ENCODE assay signal across 1 cellular context in the genomic region with DNA sequence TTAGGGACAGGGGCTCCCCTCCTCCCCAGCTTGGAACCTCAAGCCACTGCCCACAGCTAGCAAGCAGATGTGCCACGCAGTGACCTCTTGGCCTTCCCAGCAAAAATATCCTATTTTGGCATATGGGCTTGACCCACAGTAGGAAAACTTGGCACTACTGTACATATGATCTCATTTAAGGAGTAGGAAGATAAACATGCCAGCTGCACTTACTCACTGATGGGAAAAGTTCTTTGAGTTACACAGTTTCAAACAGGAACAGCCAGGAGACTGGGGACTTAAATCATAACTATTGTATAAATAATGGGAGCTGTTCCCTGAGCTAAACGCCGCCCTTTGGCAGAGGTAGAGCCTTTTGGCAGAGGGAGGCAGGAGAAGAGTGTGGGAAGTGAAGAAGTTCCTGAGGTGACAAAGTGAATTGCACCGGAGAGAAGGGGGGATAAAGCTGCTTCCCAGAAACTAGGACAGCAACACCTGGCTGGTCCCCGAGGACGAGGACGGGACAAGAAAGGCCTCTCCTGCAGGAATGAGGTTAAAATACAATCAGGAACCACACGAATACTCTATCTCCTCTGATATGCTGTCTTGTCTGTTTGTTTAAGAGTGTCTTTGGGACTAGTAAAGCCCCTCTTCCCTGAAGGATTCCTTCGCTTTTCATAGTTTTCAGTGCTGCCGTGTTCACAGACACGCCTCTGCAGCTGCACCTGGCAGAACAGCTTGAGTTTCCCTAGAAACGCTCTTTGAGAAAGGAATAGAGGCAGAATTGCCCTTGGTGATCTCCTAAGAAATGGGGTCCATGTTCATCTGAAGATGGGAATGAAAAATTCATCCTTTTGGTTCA.
TF ChIP-seq lines count a peak whose summit lies in the region.

No MANE protein-coding gene starts in this region.

TF ChIP-seq in SK-N-SH, 30 proteins besides CTCF, POLR2A, EP300 and RAD21 (continued from another document):
- TF ChIP-seq, protein P1, sequence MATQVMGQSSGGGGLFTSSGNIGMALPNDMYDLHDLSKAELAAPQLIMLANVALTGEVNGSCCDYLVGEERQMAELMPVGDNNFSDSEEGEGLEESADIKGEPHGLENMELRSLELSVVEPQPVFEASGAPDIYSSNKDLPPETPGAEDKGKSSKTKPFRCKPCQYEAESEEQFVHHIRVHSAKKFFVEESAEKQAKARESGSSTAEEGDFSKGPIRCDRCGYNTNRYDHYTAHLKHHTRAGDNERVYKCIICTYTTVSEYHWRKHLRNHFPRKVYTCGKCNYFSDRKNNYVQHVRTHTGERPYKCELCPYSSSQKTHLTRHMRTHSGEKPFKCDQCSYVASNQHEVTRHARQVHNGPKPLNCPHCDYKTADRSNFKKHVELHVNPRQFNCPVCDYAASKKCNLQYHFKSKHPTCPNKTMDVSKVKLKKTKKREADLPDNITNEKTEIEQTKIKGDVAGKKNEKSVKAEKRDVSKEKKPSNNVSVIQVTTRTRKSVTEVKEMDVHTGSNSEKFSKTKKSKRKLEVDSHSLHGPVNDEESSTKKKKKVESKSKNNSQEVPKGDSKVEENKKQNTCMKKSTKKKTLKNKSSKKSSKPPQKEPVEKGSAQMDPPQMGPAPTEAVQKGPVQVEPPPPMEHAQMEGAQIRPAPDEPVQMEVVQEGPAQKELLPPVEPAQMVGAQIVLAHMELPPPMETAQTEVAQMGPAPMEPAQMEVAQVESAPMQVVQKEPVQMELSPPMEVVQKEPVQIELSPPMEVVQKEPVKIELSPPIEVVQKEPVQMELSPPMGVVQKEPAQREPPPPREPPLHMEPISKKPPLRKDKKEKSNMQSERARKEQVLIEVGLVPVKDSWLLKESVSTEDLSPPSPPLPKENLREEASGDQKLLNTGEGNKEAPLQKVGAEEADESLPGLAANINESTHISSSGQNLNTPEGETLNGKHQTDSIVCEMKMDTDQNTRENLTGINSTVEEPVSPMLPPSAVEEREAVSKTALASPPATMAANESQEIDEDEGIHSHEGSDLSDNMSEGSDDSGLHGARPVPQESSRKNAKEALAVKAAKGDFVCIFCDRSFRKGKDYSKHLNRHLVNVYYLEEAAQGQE (IDR thresholded peaks at IDR 0.05; ENCODE audit: low read depth, low read length) = peak; percentile 74
- TF ChIP-seq SIN3A (IDR thresholded peaks at IDR 0.05; ENCODE audit: borderline replicate concordance, low read depth, low read length) = peak; percentile 67; the same call in 1 of the 2 replicates
- TF ChIP-seq EZH2phosphoT487 (IDR thresholded peaks at IDR 0.05; ENCODE audit: borderline replicate concordance, low read depth) = no peak
- TF ChIP-seq RCOR1 (IDR thresholded peaks at IDR 0.05; ENCODE audit: low read length) = no peak
- TF ChIP-seq FOSL2 (IDR thresholded peaks at IDR 0.05; ENCODE audit: borderline replicate concordance, low read depth) = peak; percentile 89
- TF ChIP-seq NFIC (IDR thresholded peaks at IDR 0.05; ENCODE audit: borderline replicate concordance) = peak; percentile 99
- no peak for TF ChIP-seq ELF1 (IDR thresholded peaks at IDR 0.05)
- TF ChIP-seq MEF2A (IDR thresholded peaks at IDR 0.05; ENCODE audit: borderline replicate concordance, low read depth) = peak; percentile 92
- 0 out of 2 replicates have a peak, but pooled peaks have one; percentile 40 for TF ChIP-seq FOXM1 (IDR thresholded peaks at IDR 0.05; ENCODE audit: low read depth)
- TF ChIP-seq TAF1 (IDR thresholded peaks at IDR 0.05; ENCODE audit: borderline replicate concordance, low read depth, low read length) = 0 out of 2 replicates have a peak, but pooled peaks have one; percentile 30
- no peak for TF ChIP-seq FOXJ3 (CRISPR knock-in tag; IDR thresholded peaks at IDR 0.05)
- TF ChIP-seq JUND (IDR thresholded peaks at IDR 0.05) = peak; percentile 97
- peak; percentile 99 for TF ChIP-seq TCF12 (IDR thresholded peaks at IDR 0.05)
- TF ChIP-seq, protein P2, sequence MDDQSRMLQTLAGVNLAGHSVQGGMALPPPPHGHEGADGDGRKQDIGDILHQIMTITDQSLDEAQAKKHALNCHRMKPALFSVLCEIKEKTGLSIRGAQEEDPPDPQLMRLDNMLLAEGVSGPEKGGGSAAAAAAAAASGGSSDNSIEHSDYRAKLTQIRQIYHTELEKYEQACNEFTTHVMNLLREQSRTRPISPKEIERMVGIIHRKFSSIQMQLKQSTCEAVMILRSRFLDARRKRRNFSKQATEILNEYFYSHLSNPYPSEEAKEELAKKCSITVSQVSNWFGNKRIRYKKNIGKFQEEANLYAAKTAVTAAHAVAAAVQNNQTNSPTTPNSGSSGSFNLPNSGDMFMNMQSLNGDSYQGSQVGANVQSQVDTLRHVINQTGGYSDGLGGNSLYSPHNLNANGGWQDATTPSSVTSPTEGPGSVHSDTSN (IDR thresholded peaks at IDR 0.05) = peak; percentile 91
- TF ChIP-seq, protein P3, sequence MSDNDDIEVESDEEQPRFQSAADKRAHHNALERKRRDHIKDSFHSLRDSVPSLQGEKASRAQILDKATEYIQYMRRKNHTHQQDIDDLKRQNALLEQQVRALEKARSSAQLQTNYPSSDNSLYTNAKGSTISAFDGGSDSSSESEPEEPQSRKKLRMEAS (IDR thresholded peaks at IDR 0.05; ENCODE audit: low read depth) = peak; percentile 52
TF ChIP-seq in SK-N-SH: peak in this region for 15.
